8 cellular contexts compared by ENCODE assay signal in the genomic region with DNA sequence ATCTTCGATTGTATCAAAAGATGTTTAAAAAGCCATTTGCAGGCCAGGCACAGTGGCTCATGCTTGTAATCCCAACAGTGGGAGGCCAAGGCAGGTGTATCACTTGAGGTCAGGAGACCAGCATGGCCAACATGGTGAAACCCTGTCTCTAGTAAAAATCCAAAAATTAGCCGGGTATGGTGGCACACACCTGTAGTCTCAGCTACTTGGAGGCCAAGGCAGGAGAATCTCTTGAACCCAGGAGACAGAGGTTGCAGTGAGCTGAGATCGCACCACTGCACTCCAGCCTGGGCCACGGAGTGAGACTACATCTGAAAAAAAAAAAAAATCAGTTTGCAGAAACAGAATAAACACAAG. TPM values are rescaled to one million over a fixed set of nuclear protein-coding genes. Genes with fewer than 3 reads are reported as not detected.
DNase-seq lines count a peak whose midpoint lies in the region; ATAC-seq, FAIRE-seq and TF ChIP-seq lines count a peak whose summit lies in the region.
"Not testable (repeated sequence)": the region's sequence is repeated elsewhere in the genome, so short reads cannot be mapped to it uniquely, and the experiment has no call there.

No MANE protein-coding gene starts in this region.

- H3K9me3 ChIP-seq in SJSA1 (replicated peaks); colonic mucosa; HepG2 (ENCODE audit: low read length); neutrophil; thyroid gland: not testable (repeated sequence)

- H3K27me3 ChIP-seq in SJSA1 (replicated peaks); colonic mucosa; HepG2 (ENCODE audit: control insufficient read depth in 1 of 2, insufficient read depth in 2 of 2, low read length in 2 of 2); neutrophil; thyroid gland: not testable (repeated sequence)

- H3K79me2 ChIP-seq in HepG2 (ENCODE audit: insufficient read depth, low read length): not testable (repeated sequence)

- H3K36me3 ChIP-seq in SJSA1; colonic mucosa; HepG2 (replicated peaks in 1 of 2; ENCODE audit: control insufficient read depth in 1 of 2, insufficient read depth in 2 of 2, low read length in 2 of 2); thyroid gland: not testable (repeated sequence)
- H3K36me3 ChIP-seq in neutrophil: peaks cover 15% of the 10 kb centered on the region

- POLR2A ChIA-PET in HepG2 (lab: Yijun Ruan, JAX): interaction anchor here (1.4 to 2.6 kb wide), 3 partner anchors 8 to 33 kb away, joined by 5 to 13 read pairs (median 6); no protein-coding TSS in a partner anchor

- not testable (repeated sequence) for FAIRE-seq in HepG2 (lab: Jason Lieb, UNC)

- H3K4me3 Mint-ChIP-seq in CD14-positive monocyte: peak overlapping the region in 1 of 2 donors; percentile 75
- not testable (repeated sequence) for H3K4me3 Mint-ChIP-seq in activated T-cell treated with anti-CD3 and anti-CD28 coated beads, Interleukin-2, amount 50 U/mL, for 24 hours

- TF ChIP-seq EP300 in HepG2 (IDR thresholded peaks at IDR 0.05; ENCODE audit: low read depth in 2 of 2, low read length in 2 of 2): 0 out of 4 replicates have a peak, but pooled peaks of 1 of the 2 experiments have one; percentile 4
- TF ChIP-seq EP300 in HepG2 (CRISPR knock-in tag; IDR thresholded peaks at IDR 0.05; ENCODE audit: borderline replicate concordance): not testable (repeated sequence)

- 21% methylated on average over 4 of the region's 4 CpGs for WGBS in HepG2 (ENCODE audit: low lambda C conversion rate)
- 67 to 69% methylated on average over 4 of the region's 4 CpGs for WGBS in thyroid gland, 2 donors

- H3K4me3 ChIP-seq in NB4 (ENCODE audit: low read depth, low read length) (peak overlapping the region; percentile 16), neutrophil (ENCODE audit: low read depth in 1 of 2, low read length in 1 of 2) (peak overlapping the region; percentile 35 to 36)
- H3K4me3 ChIP-seq in SJSA1; colonic mucosa; HepG2 (replicated peaks in 1 of 3; ENCODE audit: insufficient read depth in 1 of 3, low read depth in 2 of 3, low read length in 3 of 3); thyroid gland (replicated peaks in 1 of 3): not testable (repeated sequence)

- in situ Hi-C loops in HepG2 (cut with HindIII; ENCODE audit: extremely low pct_ligation_motif_present, low pct_unique_long_range_greater_than_20kb): not testable (repeated sequence)

- CTCF ChIA-PET in HepG2 (lab: Yijun Ruan, JAX; ENCODE audit: low intra/inter-chr PET ratio, low total read pairs): not testable (repeated sequence)

- ATAC-seq in HepG2: not testable (repeated sequence)

- not testable (repeated sequence) for H3K27me3 Mint-ChIP-seq in CD14-positive monocyte (ENCODE audit: low read depth in 3 of 3); activated T-cell treated with anti-CD3 and anti-CD28 coated beads, Interleukin-2, amount 50 U/mL, for 24 hours

- intact Hi-C loops in CD14-positive monocyte (cut with micrococcal nuclease): loop anchor here in 1 of 2 donors (5.0 kb wide), 1 partner anchor 47 kb away; no protein-coding TSS in a partner anchor
- intact Hi-C loops in colonic mucosa (cut with DNase I); HepG2 (cut with micrococcal nuclease; ENCODE audit: unreplicated experiment); thyroid gland (cut with DNase I): not testable (repeated sequence)

- not testable (repeated sequence) for H3K36me3 Mint-ChIP-seq in CD14-positive monocyte; activated T-cell treated with anti-CD3 and anti-CD28 coated beads, Interleukin-2, amount 50 U/mL, for 24 hours (ENCODE audit: low read depth)

- TF ChIP-seq POLR2A in NB4 (IDR thresholded peaks at IDR 0.05; ENCODE audit: extremely low read depth, insufficient read length); HepG2 (IDR thresholded peaks at IDR 0.05; ENCODE audit: insufficient read depth in 1 of 2, low read depth in 2 of 2, low read length in 2 of 2); thyroid gland (IDR thresholded peaks at IDR 0.05): not testable (repeated sequence)

- TF ChIP-seq CTCF in CD14-positive monocyte (IDR thresholded peaks at IDR 0.05); NB4 (IDR thresholded peaks at IDR 0.05; ENCODE audit: low read depth, low read length); colonic mucosa (IDR thresholded peaks at IDR 0.05); HepG2 (CRISPR knock-in tag; IDR thresholded peaks at IDR 0.05); neutrophil (IDR thresholded peaks at IDR 0.05); thyroid gland (IDR thresholded peaks at IDR 0.05): not testable (repeated sequence)

- not testable (repeated sequence) for TF ChIP-seq RAD21 in HepG2 (CRISPR knock-in tag; IDR thresholded peaks at IDR 0.05)

- H3K27ac ChIP-seq in SJSA1 (peak overlapping the region; percentile 66), colonic mucosa (peak overlapping the region; percentile 7), HepG2 (ENCODE audit: extremely low read length, insufficient read depth, low read length) (peak overlapping the region; percentile 99), neutrophil (peak overlapping the region; percentile 93), thyroid gland (peak overlapping the region in 2 of 3 donors; percentile 54 to 57)

- H3K4me1 Mint-ChIP-seq in CD14-positive monocyte: peaks cover 87% of the 10 kb centered on the region
- H3K4me1 Mint-ChIP-seq in activated T-cell treated with anti-CD3 and anti-CD28 coated beads, Interleukin-2, amount 50 U/mL, for 24 hours (ENCODE audit: low read depth): peaks cover 27% of the 10 kb centered on the region

- DNase-seq in CD14-positive monocyte (ENCODE audit: low spot score); NB4 (ENCODE audit: low read depth); SJSA1 (ENCODE audit: low read depth in 1 of 2, low spot score in 2 of 2); activated T-cell treated with anti-CD3 and anti-CD28 coated beads, Interleukin-2, amount 50 U/mL, for 24 hours; colonic mucosa; HepG2 (ENCODE audit: low spot score); thyroid gland: not testable (repeated sequence)

- H3K4me2 ChIP-seq in HepG2 (ENCODE audit: low read depth, low read length): peak overlapping the region; percentile 47

- not testable (repeated sequence) for BruUV-seq in HepG2 (replicated peaks; lab: Mats Ljungman, UMichigan)

- not testable (repeated sequence) for H3K9me3 Mint-ChIP-seq in CD14-positive monocyte; activated T-cell treated with anti-CD3 and anti-CD28 coated beads, Interleukin-2, amount 50 U/mL, for 24 hours

- not testable (repeated sequence) for H3K9ac ChIP-seq in colonic mucosa (ENCODE audit: low read depth in 2 of 2, low read length in 2 of 2)
- peak overlapping the region; percentile 44 for H3K9ac ChIP-seq in HepG2 (ENCODE audit: insufficient read depth, low read depth, low read length)

- peak overlapping the region; percentile 93 to 99 (median 96) for H3K27ac Mint-ChIP-seq in CD14-positive monocyte
- peak overlapping the region; percentile 76 for H3K27ac Mint-ChIP-seq in activated T-cell treated with anti-CD3 and anti-CD28 coated beads, Interleukin-2, amount 50 U/mL, for 24 hours

- H4K20me1 ChIP-seq in HepG2 (ENCODE audit: insufficient read depth, low read length): not testable (repeated sequence)

- H3K4me1 ChIP-seq in SJSA1 (replicated peaks) (peaks cover 54% of the 10 kb centered on the region), HepG2 (ENCODE audit: insufficient read depth, low read length) (peaks cover 91% of the 10 kb centered on the region), neutrophil (ENCODE audit: control insufficient read depth in 1 of 2, insufficient read depth in 1 of 2, low read depth in 1 of 2, low read length in 1 of 2) (peaks cover 91 to 94% of the 10 kb centered on the region in 2 experiments), thyroid gland (peaks cover 14 to 34% of the 10 kb centered on the region in 2 donors)
- H3K4me1 ChIP-seq in colonic mucosa: not testable (repeated sequence)

- not testable (repeated sequence) for H2AFZ ChIP-seq in HepG2 (ENCODE audit: low read length)

RNA-seq across cellular contexts. Expression of gene PTTG1IP, which starts 6.9 kb away (rescaled TPM):
- polyA plus RNA-seq in CD14-positive monocyte: 100 to 1,000 TPM; 206 to 238 TPM
- total RNA-seq in SJSA1 (2014; rRNA removed; shearing (Covaris generic)): 403 and 590 TPM in 2 replicates
- 100 to 1,000 TPM; 218 to 414 TPM for total RNA-seq in colonic mucosa
- total RNA-seq in HepG2 (2016; rRNA removed; fragmentation: Illumina TruSeq; extraction: Trizol): 89.4 and 161 TPM in 2 replicates
- 42.7 and 52.7 TPM in 2 replicates for total RNA-seq in HepG2 (2016; cell fraction: cytosol; rRNA removed; fragmentation: Illumina TruSeq; extraction: Trizol; ENCODE audit: low read depth)
- total RNA-seq in HepG2 (2016; cell fraction: insoluble cytoplasmic fraction; rRNA removed; fragmentation: Illumina TruSeq; extraction: Trizol): 93.0 and 159 TPM in 2 replicates
- 72.6 and 73.1 TPM in 2 replicates for total RNA-seq in HepG2 (2016; cell fraction: membrane; rRNA removed; fragmentation: Illumina TruSeq; extraction: Trizol)
- 137 and 161 TPM in 2 replicates for total RNA-seq in HepG2 (2016; cell fraction: nucleus; rRNA removed; fragmentation: Illumina TruSeq; extraction: Trizol)
- polyA plus RNA-seq in HepG2 (2011; rRNA removed): 700 and 734 TPM in 2 replicates
- 548 and 662 TPM in 2 replicates for polyA plus RNA-seq in HepG2 (2011; cell fraction: cytosol; rRNA removed)
- 529 and 555 TPM in 2 replicates for polyA plus RNA-seq in HepG2 (2011; cell fraction: nucleus; rRNA removed)
- 435 and 453 TPM in 2 replicates for polyA plus RNA-seq in HepG2 (2012)
- polyA plus RNA-seq in HepG2 (2016; cell fraction: cytosol; fragmentation: Illumina TruSeq; extraction: Trizol; ENCODE audit: low read depth): 22.2 and 24.3 TPM in 2 replicates
- 90.0 and 95.3 TPM in 2 replicates for polyA plus RNA-seq in HepG2 (2016; cell fraction: insoluble cytoplasmic fraction; fragmentation: Illumina TruSeq; extraction: Trizol; ENCODE audit: low read depth)
- 47.9 and 49.9 TPM in 2 replicates for polyA plus RNA-seq in HepG2 (2016; cell fraction: membrane; fragmentation: Illumina TruSeq; extraction: Trizol; ENCODE audit: low read depth)
- 267 and 281 TPM in 2 replicates for polyA plus RNA-seq in HepG2 (2016; cell fraction: nucleus; fragmentation: Illumina TruSeq; extraction: Trizol; ENCODE audit: insufficient read depth, low read depth)
- polyA minus RNA-seq in HepG2 (2011; rRNA and poly(A)+ RNA removed; ENCODE audit: low replicate concordance): 110 and 581 TPM in 2 replicates
- 491 and 595 TPM in 2 replicates for polyA minus RNA-seq in HepG2 (2011; cell fraction: cytosol; rRNA and poly(A)+ RNA removed)
- 203 and 242 TPM in 2 replicates for polyA minus RNA-seq in HepG2 (2011; cell fraction: nucleus; rRNA and poly(A)+ RNA removed)
- total RNA-seq in thyroid gland: 100 to 1,000 TPM; 256 to 374 (median 309) TPM

RNA-seq across cellular contexts. Expression of gene ITGB2, which starts 40.3 kb away (rescaled TPM):
- polyA plus RNA-seq in CD14-positive monocyte: 1,000 to 10,000 TPM; 1,470 to 1,628 TPM
- total RNA-seq in SJSA1 (2014; rRNA removed; shearing (Covaris generic)): 116 and 120 TPM in 2 replicates
- 10 to 100 TPM; 13.1 to 27.1 TPM for total RNA-seq in colonic mucosa
- 1.6 and 4.2 TPM in 2 replicates for total RNA-seq in HepG2 (2016; rRNA removed; fragmentation: Illumina TruSeq; extraction: Trizol)
- 0.71 and 0.91 TPM in 2 replicates for total RNA-seq in HepG2 (2016; cell fraction: cytosol; rRNA removed; fragmentation: Illumina TruSeq; extraction: Trizol; ENCODE audit: low read depth)
- total RNA-seq in HepG2 (2016; cell fraction: insoluble cytoplasmic fraction; rRNA removed; fragmentation: Illumina TruSeq; extraction: Trizol): 2.3 and 3.5 TPM in 2 replicates
- 1.2 and 1.9 TPM in 2 replicates for total RNA-seq in HepG2 (2016; cell fraction: membrane; rRNA removed; fragmentation: Illumina TruSeq; extraction: Trizol)
- total RNA-seq in HepG2 (2016; cell fraction: nucleus; rRNA removed; fragmentation: Illumina TruSeq; extraction: Trizol): 6.5 and 6.6 TPM in 2 replicates
- polyA plus RNA-seq in HepG2 (2011; rRNA removed): 18.0 and 26.4 TPM in 2 replicates
- polyA plus RNA-seq in HepG2 (2011; cell fraction: cytosol; rRNA removed): 22.3 and 25.2 TPM in 2 replicates
- polyA plus RNA-seq in HepG2 (2011; cell fraction: nucleus; rRNA removed): 63.6 and 64.3 TPM in 2 replicates
- polyA plus RNA-seq in HepG2 (2012): 28.1 and 37.9 TPM in 2 replicates
- 0.53 and 1.0 TPM in 2 replicates for polyA plus RNA-seq in HepG2 (2016; cell fraction: cytosol; fragmentation: Illumina TruSeq; extraction: Trizol; ENCODE audit: low read depth)
- 2.2 and 2.5 TPM in 2 replicates for polyA plus RNA-seq in HepG2 (2016; cell fraction: insoluble cytoplasmic fraction; fragmentation: Illumina TruSeq; extraction: Trizol; ENCODE audit: low read depth)
- polyA plus RNA-seq in HepG2 (2016; cell fraction: membrane; fragmentation: Illumina TruSeq; extraction: Trizol; ENCODE audit: low read depth): 1.3 and 1.5 TPM in 2 replicates
- 5.9 and 7.0 TPM in 2 replicates for polyA plus RNA-seq in HepG2 (2016; cell fraction: nucleus; fragmentation: Illumina TruSeq; extraction: Trizol; ENCODE audit: insufficient read depth, low read depth)
- polyA minus RNA-seq in HepG2 (2011; rRNA and poly(A)+ RNA removed; ENCODE audit: low replicate concordance): 1.4 and 26.8 TPM in 2 replicates
- 11.9 and 12.6 TPM in 2 replicates for polyA minus RNA-seq in HepG2 (2011; cell fraction: cytosol; rRNA and poly(A)+ RNA removed)
- polyA minus RNA-seq in HepG2 (2011; cell fraction: nucleus; rRNA and poly(A)+ RNA removed): 10.0 and 14.7 TPM in 2 replicates
- 10 to 100 TPM; 18.4 to 79.4 (median 27.5) TPM for total RNA-seq in thyroid gland

RNA-seq across cellular contexts. Expression of gene SLX9, which starts 59.4 kb away (rescaled TPM):
- 1 to 10 TPM; 7.5 to 9.0 TPM for polyA plus RNA-seq in CD14-positive monocyte
- total RNA-seq in SJSA1 (2014; rRNA removed; shearing (Covaris generic)): 25.5 and 31.6 TPM in 2 replicates
- 10 to 100 TPM; 30.6 to 50.1 TPM for total RNA-seq in colonic mucosa
- 47.1 and 51.5 TPM in 2 replicates for total RNA-seq in HepG2 (2016; rRNA removed; fragmentation: Illumina TruSeq; extraction: Trizol)
- 43.4 and 50.9 TPM in 2 replicates for total RNA-seq in HepG2 (2016; cell fraction: cytosol; rRNA removed; fragmentation: Illumina TruSeq; extraction: Trizol; ENCODE audit: low read depth)
- 51.9 and 55.4 TPM in 2 replicates for total RNA-seq in HepG2 (2016; cell fraction: insoluble cytoplasmic fraction; rRNA removed; fragmentation: Illumina TruSeq; extraction: Trizol)
- 31.2 and 37.8 TPM in 2 replicates for total RNA-seq in HepG2 (2016; cell fraction: membrane; rRNA removed; fragmentation: Illumina TruSeq; extraction: Trizol)
- 17.3 and 20.5 TPM in 2 replicates for total RNA-seq in HepG2 (2016; cell fraction: nucleus; rRNA removed; fragmentation: Illumina TruSeq; extraction: Trizol)
- 21.0 and 22.6 TPM in 2 replicates for polyA plus RNA-seq in HepG2 (2011; rRNA removed)
- 32.4 and 47.0 TPM in 2 replicates for polyA plus RNA-seq in HepG2 (2011; cell fraction: cytosol; rRNA removed)
- 22.9 and 26.2 TPM in 2 replicates for polyA plus RNA-seq in HepG2 (2011; cell fraction: nucleus; rRNA removed)
- 22.9 TPM in 2 replicates for polyA plus RNA-seq in HepG2 (2012)
- 43.3 and 45.1 TPM in 2 replicates for polyA plus RNA-seq in HepG2 (2016; cell fraction: cytosol; fragmentation: Illumina TruSeq; extraction: Trizol; ENCODE audit: low read depth)
- polyA plus RNA-seq in HepG2 (2016; cell fraction: insoluble cytoplasmic fraction; fragmentation: Illumina TruSeq; extraction: Trizol; ENCODE audit: low read depth): 53.9 and 57.5 TPM in 2 replicates
- 27.6 and 29.8 TPM in 2 replicates for polyA plus RNA-seq in HepG2 (2016; cell fraction: membrane; fragmentation: Illumina TruSeq; extraction: Trizol; ENCODE audit: low read depth)
- polyA plus RNA-seq in HepG2 (2016; cell fraction: nucleus; fragmentation: Illumina TruSeq; extraction: Trizol; ENCODE audit: insufficient read depth, low read depth): 35.4 and 41.4 TPM in 2 replicates
- 14.1 and 17.2 TPM in 2 replicates for polyA minus RNA-seq in HepG2 (2011; rRNA and poly(A)+ RNA removed; ENCODE audit: low replicate concordance)
- polyA minus RNA-seq in HepG2 (2011; cell fraction: cytosol; rRNA and poly(A)+ RNA removed): 15.8 and 22.1 TPM in 2 replicates
- polyA minus RNA-seq in HepG2 (2011; cell fraction: nucleus; rRNA and poly(A)+ RNA removed): 5.8 and 8.6 TPM in 2 replicates
- total RNA-seq in thyroid gland: 10 to 100 TPM in 3 of 4 donors, 1 to 10 TPM in 1; 4.8 to 19.1 (median 11.2) TPM

Comparison
In these comparisons a context has a peak if more than half of its experiments do, and no peak if none do; other contexts are left out.
1. H3K27ac ChIP-seq: peak in every context shown above with its lines; median percentile 99 in HepG2; 93 in neutrophil; 66 in SJSA1; 56 in thyroid gland; 7 in colonic mucosa.